In the genomic region with DNA sequence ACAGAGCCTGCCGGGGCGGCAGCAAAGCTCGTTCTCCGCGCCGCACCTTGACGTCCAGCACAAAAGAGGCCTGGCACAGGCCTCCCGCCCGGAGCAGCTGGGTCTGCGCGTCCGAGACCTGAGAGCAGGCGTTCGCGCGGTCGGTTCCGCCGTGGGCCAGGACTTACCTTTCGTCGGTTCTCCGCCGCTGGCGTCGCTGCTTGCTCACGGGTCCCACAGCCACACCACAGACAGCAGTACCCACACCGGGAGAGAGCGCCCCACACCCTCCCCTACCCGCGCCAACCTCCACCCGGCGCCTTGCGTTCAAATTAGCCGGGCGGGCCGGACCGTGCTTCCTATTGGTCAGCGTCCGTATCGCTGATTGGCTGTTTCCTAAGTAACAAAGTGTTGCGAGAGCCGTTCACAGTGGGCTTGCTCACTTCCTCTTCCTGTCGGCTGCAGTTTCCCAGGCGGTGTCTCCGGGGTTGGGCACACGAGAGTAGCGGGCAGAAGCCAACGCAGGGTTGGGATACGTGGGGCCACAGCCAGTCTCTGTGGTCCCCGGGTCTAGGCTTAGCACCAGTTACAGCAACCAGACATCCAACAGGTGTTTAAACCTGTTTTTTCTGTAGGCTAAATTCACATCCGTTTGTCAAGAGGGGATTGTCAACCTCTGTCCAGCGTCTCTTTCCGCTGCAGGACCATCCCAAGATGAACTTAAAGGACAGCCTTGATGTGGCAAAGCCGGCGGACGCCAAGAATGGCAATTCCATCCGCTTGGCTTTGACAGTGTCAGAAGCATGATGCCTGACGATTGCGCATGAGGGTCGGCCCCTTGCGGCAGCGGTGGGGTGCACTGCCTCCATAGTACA, we compare ENCODE assay signal across 8 cellular contexts. TPM values are rescaled to one million over a fixed set of nuclear protein-coding genes. Genes with fewer than 3 reads are reported as not detected.
A peak's percentile ranks its signal among the peaks of the same experiment; 100 is the strongest.
DNase-seq lines count a peak whose midpoint lies in the region; ATAC-seq and TF ChIP-seq lines count a peak whose summit lies in the region.

Gene KIF18B (minus strand): TSS at position 313 of the 854 bp plus-strand sequence. CDS start 11,429 bp downstream, outside the sequence.

- peak within 1 kb of the TSS; percentile 87 to 98 (median 96) for H3K4me3 Mint-ChIP-seq in CD4-positive, CD25-positive, alpha-beta regulatory T cell

- peak; percentile 99 to 100 for ATAC-seq in CD4-positive, CD25-positive, alpha-beta regulatory T cell (ENCODE audit: low read depth in 2 of 2)
- ATAC-seq in GM19395 (IDR thresholded peaks at IDR 0.05; ENCODE audit: unreplicated experiment) (peak; percentile 94), HG03575 (IDR thresholded peaks at IDR 0.05; ENCODE audit: extremely low read depth, insufficient number of reproducible peaks, low FRiP score, unreplicated experiment) (peak; percentile 50), right lobe of liver (peak; percentile 99 to 100 (median 100))

- peak; percentile 83 to 97 (median 88) for DNase-seq in CD4-positive, CD25-positive, alpha-beta regulatory T cell
- DNase-seq in NCI-H82 (lab: John Stamatoyannopoulos, UW) (peak; percentile 99), dermis microvascular lymphatic vessel endothelial cell (ENCODE audit: low read depth in 2 of 2) (peak; percentile 95 to 97), right lobe of liver (peak; percentile 89)
- DNase-seq in activated CD4-positive, alpha-beta T cell treated with anti-CD3 and anti-CD28 coated beads, Interleukin-2, amount 50 U/mL, for 4 hours = peak; percentile 83
- DNase-seq in stimulated activated CD4-positive, alpha-beta T cell treated with anti-CD3 and anti-CD28 coated beads, Interleukin-4, amount 100 ng/mL, for 24 hours = peak; percentile 90

- H3K27me3 ChIP-seq in CD4-positive, CD25-positive, alpha-beta regulatory T cell (ENCODE audit: control insufficient read depth, insufficient read depth, low read length) = no peaks in the 10 kb centered on the region
- H3K27me3 ChIP-seq in right lobe of liver = no peaks in the 10 kb centered on the region

- TF ChIP-seq POLR2A in right lobe of liver (IDR thresholded peaks at IDR 0.05) = peak; percentile 65

- peak within 1 kb of the TSS; percentile 93 to 98 (median 95) for H3K27ac Mint-ChIP-seq in CD4-positive, CD25-positive, alpha-beta regulatory T cell

- no peaks in the 10 kb centered on the region for H3K36me3 Mint-ChIP-seq in CD4-positive, CD25-positive, alpha-beta regulatory T cell

- no peak for TF ChIP-seq CTCF in right lobe of liver (IDR thresholded peaks at IDR 0.05)

- peaks cover 4% of the 10 kb centered on the region for H3K27me3 Mint-ChIP-seq in CD4-positive, CD25-positive, alpha-beta regulatory T cell

- peaks cover 19% of the 10 kb centered on the region for H3K4me1 ChIP-seq in CD4-positive, CD25-positive, alpha-beta regulatory T cell (ENCODE audit: control insufficient read depth, insufficient read depth, low read length, poor library complexity, severe bottlenecking)
- H3K4me1 ChIP-seq in right lobe of liver = peaks cover 0 to 8% (median 0%) of the 10 kb centered on the region in 4 donors

- no peaks in the 10 kb centered on the region for H3K36me3 ChIP-seq in CD4-positive, CD25-positive, alpha-beta regulatory T cell (ENCODE audit: control insufficient read depth, insufficient read depth, low read length)
- H3K36me3 ChIP-seq in right lobe of liver = no peaks in the 10 kb centered on the region

- peak within 1 kb of the TSS; percentile 74 for H3K27ac ChIP-seq in CD4-positive, CD25-positive, alpha-beta regulatory T cell (ENCODE audit: insufficient read depth, low read length, poor library complexity, severe bottlenecking)
- H3K27ac ChIP-seq in right lobe of liver = peak within 1 kb of the TSS in 1 of 3 donors; percentile 35

- intact Hi-C loops in right lobe of liver (cut with DNase I) = no loop called here

- H3K4me3 ChIP-seq in CD4-positive, CD25-positive, alpha-beta regulatory T cell (ENCODE audit: low read depth, low read length) = peak within 1 kb of the TSS; percentile 97
- H3K4me3 ChIP-seq in right lobe of liver = peak within 1 kb of the TSS; percentile 51 to 60 (median 54)

- H3K4me1 Mint-ChIP-seq in CD4-positive, CD25-positive, alpha-beta regulatory T cell = peaks cover 0 to 23% (median 6%) of the 10 kb centered on the region in 4 donors

- under 1% methylated on average over 18 of the region's 62 CpGs for WGBS in right lobe of liver (ENCODE audit: insufficient coverage, low coverage, low lambda C conversion rate, missing lambda C conversion rate)

- H3K9me3 Mint-ChIP-seq in CD4-positive, CD25-positive, alpha-beta regulatory T cell = no peaks in the 10 kb centered on the region

- no peaks in the 10 kb centered on the region for H3K9me3 ChIP-seq in CD4-positive, CD25-positive, alpha-beta regulatory T cell (ENCODE audit: control insufficient read depth in 2 of 2, low read length in 2 of 2)
- no peaks in the 10 kb centered on the region for H3K9me3 ChIP-seq in right lobe of liver

RNA-seq across cellular contexts. Expression of gene KIF18B, which starts in this region (rescaled TPM):
- total RNA-seq in CD4-positive, CD25-positive, alpha-beta regulatory T cell = 0.52 TPM
- polyA plus RNA-seq in CD4-positive, CD25-positive, alpha-beta regulatory T cell = under 1 TPM in 3 of 4 donors, not detected in 1; 0.19 to 0.60 (median 0.23) TPM
- total RNA-seq in dermis microvascular lymphatic vessel endothelial cell (1.4 and 2.3 TPM in 2 replicates), right lobe of liver (under 1 TPM; 0.20 to 0.99 (median 0.35) TPM)

Comparison
In these comparisons a context has a peak if more than half of its experiments do, and no peak if none do; other contexts are left out.
1. Peak in DNase-seq, ATAC-seq, H3K4me3 ChIP-seq and H3K27ac ChIP-seq in CD4-positive, CD25-positive, alpha-beta regulatory T cell; RNA of the gene not detected or under 1 TPM.
2. Peak in DNase-seq, ATAC-seq and H3K4me3 ChIP-seq in right lobe of liver; RNA of the gene not detected or under 1 TPM.
3. ATAC-seq: peak in every context shown above with its lines; median percentile 100 in right lobe of liver; 100 in CD4-positive, CD25-positive, alpha-beta regulatory T cell; 94 in GM19395; 50 in HG03575.